ENCODE assay signal across 26 cellular contexts in genomic region chr10:118940386-118940785, GRCh38.
"Had no signal": no experiment of that assay in that cellular context is flagged by ENCODE, and none has a peak within 500 bp of the region (broad histone marks: within the 10 kb centered on the region; RNA-seq: fewer than 3 reads in every experiment).

No MANE protein-coding gene starts in this region.

- ATAC-seq: activated CD4-positive, alpha-beta T cell treated with anti-CD3 and anti-CD28 coated beads for 36 hours; activated naive CD8-positive, alpha-beta T cell treated with anti-CD3 and anti-CD28 coated beads, Interleukin-2, amount 50 U/mL, for 24 hours; activated T-cell treated with anti-CD3 and anti-CD28 coated beads, Interleukin-2, amount 50 U/mL, for 4 hours; gastroesophageal sphincter; heart left ventricle; left lung; sciatic nerve; stimulated activated memory B cell treated with anti-CD40 and anti-IgM and Interleukin-4, amounts not matched to agents 10 μg/mL and 1 μg/mL and 100 μg/mL, for 72 hours had no signal

- H3K27ac ChIP-seq: esophagus muscularis mucosa, gastroesophageal sphincter, heart left ventricle, left lung, testis, uterus had no signal

- H3K36me3 ChIP-seq: esophagus muscularis mucosa, gastroesophageal sphincter, heart left ventricle, left lung, uterus had no signal

- H3K4me2 ChIP-seq: smooth muscle cell had no signal

- DNase-seq: activated B cell treated with CpG ODN at 0.5 μM for 24 hours; activated CD4-positive, alpha-beta T cell treated with anti-CD3 and anti-CD28 coated beads for 36 hours; activated CD4-positive, alpha-beta T cell treated with anti-CD3 and anti-CD28 coated beads, Interleukin-2, amount 50 U/mL, for 4 hours; activated CD8-positive, alpha-beta memory T cell treated with anti-CD3 and anti-CD28 coated beads for 24 hours; activated CD8-positive, alpha-beta memory T cell treated with anti-CD3 and anti-CD28 coated beads, Interleukin-2, amount 50 U/mL, for 4 hours; activated naive CD4-positive, alpha-beta T cell treated with anti-CD3 and anti-CD28 coated beads, Interleukin-2, amount 10 ng/mL, durations not matched to agents 7 days and 5 days; activated naive CD8-positive, alpha-beta T cell treated with anti-CD3 and anti-CD28 coated beads, Interleukin-2, amount 50 U/mL, for 24 hours; activated T-cell treated with anti-CD3 and anti-CD28 coated beads, Interleukin-2, amount 50 U/mL, for 4 hours; anterior cingulate cortex; central memory CD4-positive, alpha-beta T cell; effector memory CD4-positive, alpha-beta T cell; heart left ventricle; left lung; naive B cell; occipital lobe; stimulated activated CD4-positive, alpha-beta T cell treated with anti-CD3 and anti-CD28 coated beads, Interleukin-15, amount 100 ng/mL, for 24 hours; T-helper 1 cell; testis; uterus had no signal

- H3K4me1 ChIP-seq: heart left ventricle, left lung, testis, uterus had no signal

- H3K27me3 ChIP-seq: esophagus muscularis mucosa, gastroesophageal sphincter, heart left ventricle, left lung, testis, uterus had no signal

- H3K9me3 ChIP-seq: esophagus muscularis mucosa, gastroesophageal sphincter, heart left ventricle, left lung, testis, uterus had no signal

- H3K4me3 ChIP-seq: esophagus muscularis mucosa, gastroesophageal sphincter, heart left ventricle, left lung, lung, smooth muscle cell, testis, uterus had no signal

- FAIRE-seq: colon had no signal
